ENCODE assay signal across 1 cellular context in genomic region chr6:34383651-34384304, GRCh38.
TF ChIP-seq lines count a peak whose summit lies in the region.

No MANE protein-coding gene starts in this region.

TF ChIP-seq in K562, 482 proteins besides CTCF, POLR2A, EP300 and RAD21:
- TF ChIP-seq, protein P1, sequence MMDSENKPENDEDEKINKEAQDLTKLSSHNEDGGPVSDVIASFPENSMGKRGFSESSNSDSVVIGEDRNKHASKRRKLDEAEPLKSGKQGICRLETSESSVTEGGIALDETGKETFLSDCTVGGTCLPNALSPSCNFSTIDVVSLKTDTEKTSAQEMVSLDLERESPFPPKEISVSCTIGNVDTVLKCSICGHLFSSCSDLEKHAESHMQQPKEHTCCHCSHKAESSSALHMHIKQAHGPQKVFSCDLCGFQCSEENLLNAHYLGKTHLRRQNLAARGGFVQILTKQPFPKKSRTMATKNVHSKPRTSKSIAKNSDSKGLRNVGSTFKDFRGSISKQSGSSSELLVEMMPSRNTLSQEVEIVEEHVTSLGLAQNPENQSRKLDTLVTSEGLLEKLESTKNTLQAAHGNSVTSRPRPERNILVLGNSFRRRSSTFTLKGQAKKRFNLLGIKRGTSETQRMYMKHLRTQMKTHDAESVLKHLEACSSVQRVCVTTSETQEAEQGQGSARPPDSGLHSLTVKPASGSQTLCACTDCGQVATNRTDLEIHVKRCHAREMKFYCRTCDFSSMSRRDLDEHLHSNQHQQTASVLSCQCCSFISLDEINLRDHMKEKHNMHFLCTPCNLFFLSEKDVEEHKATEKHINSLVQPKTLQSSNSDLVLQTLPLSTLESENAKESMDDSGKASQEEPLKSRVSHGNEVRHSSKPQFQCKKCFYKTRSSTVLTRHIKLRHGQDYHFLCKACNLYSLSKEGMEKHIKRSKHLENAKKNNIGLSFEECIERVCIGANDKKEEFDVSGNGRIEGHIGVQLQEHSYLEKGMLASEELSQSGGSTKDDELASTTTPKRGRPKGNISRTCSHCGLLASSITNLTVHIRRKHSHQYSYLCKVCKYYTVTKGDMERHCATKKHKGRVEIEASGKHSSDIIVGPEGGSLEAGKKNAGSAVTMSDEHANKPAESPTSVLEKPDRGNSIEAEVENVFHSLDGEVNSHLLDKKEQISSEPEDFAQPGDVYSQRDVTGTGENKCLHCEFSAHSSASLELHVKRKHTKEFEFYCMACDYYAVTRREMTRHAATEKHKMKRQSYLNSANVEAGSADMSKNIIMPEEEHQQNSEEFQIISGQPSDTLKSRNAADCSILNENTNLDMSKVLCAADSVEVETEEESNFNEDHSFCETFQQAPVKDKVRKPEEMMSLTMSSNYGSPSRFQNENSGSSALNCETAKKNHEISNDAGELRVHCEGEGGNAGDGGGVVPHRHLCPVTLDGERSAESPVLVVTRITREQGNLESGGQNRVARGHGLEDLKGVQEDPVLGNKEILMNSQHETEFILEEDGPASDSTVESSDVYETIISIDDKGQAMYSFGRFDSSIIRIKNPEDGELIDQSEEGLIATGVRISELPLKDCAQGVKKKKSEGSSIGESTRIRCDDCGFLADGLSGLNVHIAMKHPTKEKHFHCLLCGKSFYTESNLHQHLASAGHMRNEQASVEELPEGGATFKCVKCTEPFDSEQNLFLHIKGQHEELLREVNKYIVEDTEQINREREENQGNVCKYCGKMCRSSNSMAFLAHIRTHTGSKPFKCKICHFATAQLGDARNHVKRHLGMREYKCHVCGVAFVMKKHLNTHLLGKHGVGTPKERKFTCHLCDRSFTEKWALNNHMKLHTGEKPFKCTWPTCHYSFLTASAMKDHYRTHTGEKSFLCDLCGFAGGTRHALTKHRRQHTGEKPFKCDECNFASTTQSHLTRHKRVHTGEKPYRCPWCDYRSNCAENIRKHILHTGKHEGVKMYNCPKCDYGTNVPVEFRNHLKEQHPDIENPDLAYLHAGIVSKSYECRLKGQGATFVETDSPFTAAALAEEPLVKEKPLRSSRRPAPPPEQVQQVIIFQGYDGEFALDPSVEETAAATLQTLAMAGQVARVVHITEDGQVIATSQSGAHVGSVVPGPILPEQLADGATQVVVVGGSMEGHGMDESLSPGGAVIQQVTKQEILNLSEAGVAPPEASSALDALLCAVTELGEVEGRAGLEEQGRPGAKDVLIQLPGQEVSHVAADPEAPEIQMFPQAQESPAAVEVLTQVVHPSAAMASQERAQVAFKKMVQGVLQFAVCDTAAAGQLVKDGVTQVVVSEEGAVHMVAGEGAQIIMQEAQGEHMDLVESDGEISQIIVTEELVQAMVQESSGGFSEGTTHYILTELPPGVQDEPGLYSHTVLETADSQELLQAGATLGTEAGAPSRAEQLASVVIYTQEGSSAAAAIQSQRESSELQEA (IDR thresholded peaks at IDR 0.05; ENCODE audit: low read depth): no peak
- TF ChIP-seq ZNF76 (CRISPR knock-in tag; IDR thresholded peaks at IDR 0.05; ENCODE audit: borderline replicate concordance) (no peak), TFE3 (CRISPR knock-in tag; IDR thresholded peaks at IDR 0.05) (no peak), STAG1 (CRISPR knock-in tag; IDR thresholded peaks at IDR 0.05; ENCODE audit: borderline replicate concordance) (no peak), ZNF518B (CRISPR knock-in tag; IDR thresholded peaks at IDR 0.05) (no peak), NR2F6 (CRISPR knock-in tag; IDR thresholded peaks at IDR 0.05) (no peak), ELF4 (CRISPR knock-in tag; IDR thresholded peaks at IDR 0.05) (no peak), NR2C1 (IDR thresholded peaks at IDR 0.05) (no peak), NR2C1 (tag; IDR thresholded peaks at IDR 0.05) (no peak), ZZZ3 (IDR thresholded peaks at IDR 0.05) (no peak), ZFP91 (CRISPR knock-in tag; IDR thresholded peaks at IDR 0.05) (no peak), NFE2 (IDR thresholded peaks at IDR 0.05; ENCODE audit: low read depth) (0 out of 2 replicates have a peak, but pooled peaks have one; percentile 16), PKNOX1 (IDR thresholded peaks at IDR 0.05) (peak; percentile 49), BHLHE40 (IDR thresholded peaks at IDR 0.05; ENCODE audit: low read length) (no peak), GTF2E2 (tag; IDR thresholded peaks at IDR 0.05) (no peak), HEY1 (CRISPR knock-in tag; IDR thresholded peaks at IDR 0.05; ENCODE audit: borderline replicate concordance) (no peak), ZNF431 (CRISPR knock-in tag; IDR thresholded peaks at IDR 0.05) (no peak)
